8 cellular contexts compared by ENCODE assay signal in the genomic region with DNA sequence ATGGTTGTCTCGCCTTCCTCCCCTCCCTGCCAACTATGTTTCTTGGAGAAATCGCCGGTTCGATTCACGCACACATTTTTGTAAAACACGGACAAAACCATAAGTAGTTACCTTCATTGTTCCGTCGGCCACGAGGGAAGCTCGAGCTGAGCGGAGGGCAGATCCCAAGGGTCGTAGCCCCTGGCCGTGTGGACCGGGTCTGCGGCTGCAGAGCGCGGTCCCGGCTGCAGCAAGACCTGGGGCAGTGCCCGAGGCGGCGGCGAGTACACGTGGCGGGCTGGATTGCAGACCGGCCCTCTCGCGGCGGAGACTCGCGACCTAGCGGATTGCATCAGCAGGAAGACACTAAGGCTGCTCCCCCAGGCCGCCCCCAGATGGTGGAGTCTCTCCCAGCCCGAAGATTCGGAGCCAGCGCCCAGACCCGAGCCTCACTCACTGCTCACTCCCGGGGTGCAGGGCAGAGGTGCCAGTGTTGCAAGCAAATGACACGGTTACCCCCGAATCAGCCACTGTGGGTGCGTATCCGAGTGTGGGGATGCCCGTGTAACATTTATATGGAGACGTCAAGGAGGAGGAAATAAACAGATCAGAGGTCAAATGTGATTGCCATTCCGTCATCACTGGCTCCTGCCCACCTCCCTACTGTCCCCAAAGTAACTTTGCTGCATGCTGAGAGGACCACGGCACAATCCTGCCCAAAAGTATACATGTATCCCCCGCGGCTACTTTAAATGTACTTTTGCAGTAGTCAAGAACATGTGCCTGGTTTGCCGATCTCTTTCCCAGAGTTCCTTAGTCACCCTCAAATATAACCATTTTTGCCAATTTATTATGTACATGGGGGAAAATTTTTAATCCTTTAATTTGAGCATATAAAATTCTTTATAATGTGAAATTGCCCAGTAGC. TPM values are rescaled to one million over a fixed set of nuclear protein-coding genes. Genes with fewer than 3 reads are reported as not detected.
A peak's percentile ranks its signal among the peaks of the same experiment; 100 is the strongest.
DNase-seq lines count a peak whose midpoint lies in the region; ATAC-seq and TF ChIP-seq lines count a peak whose summit lies in the region.

A gene with protein sequence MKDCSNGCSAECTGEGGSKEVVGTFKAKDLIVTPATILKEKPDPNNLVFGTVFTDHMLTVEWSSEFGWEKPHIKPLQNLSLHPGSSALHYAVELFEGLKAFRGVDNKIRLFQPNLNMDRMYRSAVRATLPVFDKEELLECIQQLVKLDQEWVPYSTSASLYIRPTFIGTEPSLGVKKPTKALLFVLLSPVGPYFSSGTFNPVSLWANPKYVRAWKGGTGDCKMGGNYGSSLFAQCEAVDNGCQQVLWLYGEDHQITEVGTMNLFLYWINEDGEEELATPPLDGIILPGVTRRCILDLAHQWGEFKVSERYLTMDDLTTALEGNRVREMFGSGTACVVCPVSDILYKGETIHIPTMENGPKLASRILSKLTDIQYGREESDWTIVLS (minus strand): TSS at position 286 of the 907 bp plus-strand sequence. CDS start 169 bp downstream, at position 117.

- H3K4me1 Mint-ChIP-seq in activated CD4-positive, alpha-beta memory T cell treated with anti-CD3 and anti-CD28 coated beads for 36 hours (ENCODE audit: low read depth): peaks cover 34% of the 10 kb centered on the region

- no peak for TF ChIP-seq CTCF in epithelial cell of proximal tubule (conservative IDR thresholded peaks at IDR 0.05; ENCODE audit: low read depth, low read length)

- intact Hi-C loops in activated CD4-positive, alpha-beta memory T cell treated with anti-CD3 and anti-CD28 coated beads for 36 hours (cut with micrococcal nuclease): no loop called here

- H3K36me3 Mint-ChIP-seq in activated CD4-positive, alpha-beta memory T cell treated with anti-CD3 and anti-CD28 coated beads for 36 hours: no peaks in the 10 kb centered on the region

- no peaks in the 10 kb centered on the region for H3K9me3 Mint-ChIP-seq in activated CD4-positive, alpha-beta memory T cell treated with anti-CD3 and anti-CD28 coated beads for 36 hours

- peaks cover 42% of the 10 kb centered on the region for H3K4me1 ChIP-seq in mononuclear cell (ENCODE audit: insufficient read depth, low read length)

- DNase-seq in DMS53 treated with DMSO at 0.1 percent for 48 hours (lab: John Stamatoyannopoulos, UW; ENCODE audit: unreplicated experiment) (peak; percentile 100), M059J (ENCODE audit: low read depth) (peak; percentile 63), epithelial cell of proximal tubule (ENCODE audit: low read depth) (no peak)
- peak; percentile 53 for DNase-seq in activated CD4-positive, alpha-beta memory T cell treated with anti-CD3 and anti-CD28 coated beads for 36 hours
- DNase-seq in stimulated activated naive CD8-positive, alpha-beta T cell treated with anti-CD3 and anti-CD28 coated beads, Interleukin-15, Interleukin-2, amounts not matched to agents 100 U/mL and 50 U/mL, for 24 hours: peak; percentile 75

- H3K4me3 ChIP-seq in epithelial cell of proximal tubule (ENCODE audit: low read depth, low read length) (peak within 1 kb of the TSS; percentile 72), mononuclear cell (ENCODE audit: low read length) (peak within 1 kb of the TSS; percentile 51)

- H3K27me3 Mint-ChIP-seq in activated CD4-positive, alpha-beta memory T cell treated with anti-CD3 and anti-CD28 coated beads for 36 hours: peaks cover 54% of the 10 kb centered on the region

- POLR2A ChIA-PET in activated CD4-positive, alpha-beta memory T cell treated with anti-CD3 and anti-CD28 coated beads for 36 hours (lab: Charles Lee): interaction anchor here (0.6 to 0.9 kb wide), 3 partner anchors 28 to 625 kb away, joined by 3 to 7 read pairs (median 4); no protein-coding TSS in a partner anchor

- ATAC-seq in GM21723 (IDR thresholded peaks at IDR 0.05; ENCODE audit: unreplicated experiment): peak; percentile 35
- ATAC-seq in stimulated activated naive CD8-positive, alpha-beta T cell treated with anti-CD3 and anti-CD28 coated beads, Interleukin-15, Interleukin-2, amounts not matched to agents 100 U/mL and 50 U/mL, for 24 hours: peak; percentile 53
- ATAC-seq in HG03457 (IDR thresholded peaks at IDR 0.05; ENCODE audit: unreplicated experiment): no peak

- CTCF ChIA-PET in activated CD4-positive, alpha-beta memory T cell treated with anti-CD3 and anti-CD28 coated beads for 36 hours (lab: Charles Lee): no interaction called here

- H3K27me3 ChIP-seq in mononuclear cell (ENCODE audit: insufficient read depth, low read length): peaks cover 13% of the 10 kb centered on the region

- H3K4me3 Mint-ChIP-seq in activated CD4-positive, alpha-beta memory T cell treated with anti-CD3 and anti-CD28 coated beads for 36 hours: peak within 1 kb of the TSS; percentile 78

- peak within 1 kb of the TSS; percentile 53 for H3K27ac Mint-ChIP-seq in activated CD4-positive, alpha-beta memory T cell treated with anti-CD3 and anti-CD28 coated beads for 36 hours

- no peaks in the 10 kb centered on the region for H3K9me3 ChIP-seq in mononuclear cell (ENCODE audit: low read depth, low read length)

RNA-seq across cellular contexts. Expression of the gene that starts here (rescaled TPM):
- 31.2 and 33.7 TPM in 2 replicates for total RNA-seq in M059J (2014; rRNA removed; shearing (Covaris generic))
- total RNA-seq in activated CD4-positive, alpha-beta memory T cell treated with anti-CD3 and anti-CD28 coated beads for 36 hours: 10 to 100 TPM; 17.6 to 20.4 TPM
- total RNA-seq in epithelial cell of proximal tubule (14.6 and 67.7 TPM in 2 replicates), mononuclear cell (6.5 TPM)
